8 cellular contexts compared by ENCODE assay signal in the genomic region with DNA sequence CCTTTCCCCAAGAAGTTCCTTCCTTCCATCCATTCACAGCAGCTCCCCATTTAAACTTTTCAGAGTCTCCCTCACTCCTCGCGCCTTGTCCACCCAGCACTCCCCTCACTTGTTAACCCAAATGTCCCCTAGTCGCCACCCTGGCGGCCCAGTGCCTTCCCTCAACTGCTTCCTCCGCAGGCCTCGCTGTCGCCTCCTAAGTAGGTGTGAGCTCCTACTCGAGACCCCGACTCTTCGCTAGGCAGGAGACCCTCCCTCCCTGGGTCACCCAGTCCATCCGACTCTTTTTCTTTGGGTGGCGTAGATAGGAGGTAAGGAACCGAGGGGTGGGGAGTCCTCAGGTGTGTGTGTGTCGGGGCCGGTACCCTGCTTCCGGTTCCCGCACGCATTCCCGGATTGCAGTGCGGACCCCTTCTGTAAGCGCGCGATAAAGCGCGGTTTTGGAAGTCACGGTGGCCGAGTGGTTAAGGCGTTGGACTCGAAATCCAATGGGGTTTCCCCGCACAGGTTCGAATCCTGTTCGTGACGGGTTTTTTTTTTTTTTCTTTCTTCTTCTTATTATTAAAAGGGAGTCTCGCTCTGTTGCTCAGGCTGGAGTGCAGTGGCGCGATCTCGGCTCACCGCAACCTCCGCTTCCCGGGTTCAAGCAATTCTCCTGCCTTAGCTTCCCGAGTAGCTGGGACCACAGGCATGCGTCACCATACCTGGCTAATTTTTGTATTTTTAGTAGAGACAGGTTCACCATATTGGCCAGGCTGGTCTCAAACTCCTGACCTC. TPM values are rescaled to one million over a fixed set of nuclear protein-coding genes. Genes with fewer than 3 reads are reported as not detected.
DNase-seq lines count a peak whose midpoint lies in the region; ATAC-seq, FAIRE-seq and TF ChIP-seq lines count a peak whose summit lies in the region.

No MANE protein-coding gene starts in this region.

- peak overlapping the region; percentile 73 to 89 for H3K4me3 ChIP-seq in kidney (ENCODE audit: low read length in 2 of 2)

- intact Hi-C loops in kidney (cut with DNase I), result loop anchor here (10.0 kb wide), 1 partner anchor 65 kb away; a partner anchor contains a TSS

- H3K9ac ChIP-seq in kidney (ENCODE audit: low read length in 2 of 2), result peak overlapping the region; percentile 87 to 95

- FAIRE-seq in kidney (lab: Jason Lieb, UNC) (no peak), D721Med (lab: Jason Lieb, UNC) (no peak)

- peaks cover 10 to 19% of the 10 kb centered on the region in 2 donors for H3K4me1 ChIP-seq in kidney (ENCODE audit: control insufficient read depth in 1 of 2, insufficient read depth in 1 of 2, low read depth in 1 of 2, low read length in 2 of 2)

- peak overlapping the region; percentile 93 to 99 for H3K27ac ChIP-seq in kidney (ENCODE audit: low read depth in 2 of 2, low read length in 2 of 2)

- no peaks in the 10 kb centered on the region for H3K9me3 ChIP-seq in kidney (ENCODE audit: control insufficient read depth in 1 of 2, low read length in 2 of 2)

- H3K36me3 ChIP-seq in kidney (ENCODE audit: control insufficient read depth in 1 of 2, insufficient read depth in 2 of 2, low read length in 2 of 2), result peaks cover 2 to 6% of the 10 kb centered on the region in 2 donors

- ATAC-seq in GM18907 (IDR thresholded peaks at IDR 0.05; ENCODE audit: unreplicated experiment) (peak; percentile 46), HG03159 (IDR thresholded peaks at IDR 0.05; ENCODE audit: unreplicated experiment) (peak; percentile 51)

- TF ChIP-seq CTCF in kidney (IDR thresholded peaks at IDR 0.05; ENCODE audit: borderline replicate concordance, extremely low read depth, insufficient read depth), result no peak
- no peak for TF ChIP-seq CTCF in D721Med (IDR thresholded peaks at IDR 0.05; ENCODE audit: insufficient read depth, missing control alignments)

- DNase-seq in NCI-H345 treated with DMSO at 0.1 percent for 48 hours (lab: John Stamatoyannopoulos, UW; ENCODE audit: unreplicated experiment) (peak; percentile 61), cerebellar cortex (ENCODE audit: low spot score) (peak; percentile 88), kidney (peak; percentile 93), D721Med (ENCODE audit: insufficient read length, low spot score) (no peak)
- peak; percentile 53 for DNase-seq in activated CD4-positive, alpha-beta T cell treated with anti-CD3 and anti-CD28 coated beads for 1 hour
- peak; percentile 87 for DNase-seq in stimulated activated CD4-positive, alpha-beta T cell treated with anti-CD3 and anti-CD28 coated beads, Interleukin-12 subunit alpha, Interleukin-12 subunit beta, amount 100 ng/mL, for 4 hours

RNA-seq across cellular contexts. Expression of a gene that starts 0.8 kb away (rescaled TPM):
- total RNA-seq in kidney, result 112 TPM
- 18.8 TPM for polyA plus RNA-seq in kidney (ENCODE audit: insufficient read depth, low read depth, low replicate concordance)

RNA-seq across cellular contexts. Expression of a gene that starts 31.6 kb away (rescaled TPM):
- total RNA-seq in kidney, result 45.5 TPM
- 17.6 TPM for polyA plus RNA-seq in kidney (ENCODE audit: insufficient read depth, low read depth, low replicate concordance)

RNA-seq across cellular contexts. Expression of a gene that starts 31.9 kb away (rescaled TPM):
- 1,630 TPM for total RNA-seq in kidney
- polyA plus RNA-seq in kidney (ENCODE audit: insufficient read depth, low read depth, low replicate concordance), result 4,190 TPM

RNA-seq across cellular contexts. Expression of a gene that starts 34.0 kb away (rescaled TPM):
- 31.0 TPM for total RNA-seq in kidney
- 42.3 TPM for polyA plus RNA-seq in kidney (ENCODE audit: insufficient read depth, low read depth, low replicate concordance)

RNA-seq across cellular contexts. Expression of a gene that starts 37.7 kb away (rescaled TPM):
- total RNA-seq in kidney, result 48.2 TPM
- 142 TPM for polyA plus RNA-seq in kidney (ENCODE audit: insufficient read depth, low read depth, low replicate concordance)
